Comparison of ENCODE assay signal across 17 cellular contexts in genomic region chr11:80595011-80595410, GRCh38.
DNase-seq lines count a peak whose midpoint lies in the region; ATAC-seq, FAIRE-seq and TF ChIP-seq lines count a peak whose summit lies in the region.
"Had no signal": no experiment of that assay in that cellular context is flagged by ENCODE, and none has a peak within 500 bp of the region (broad histone marks: within the 10 kb centered on the region; RNA-seq: fewer than 3 reads in every experiment).

No MANE protein-coding gene starts in this region.

- H3K4me1 ChIP-seq in left ventricle myocardium inferior, result no peaks in the 10 kb centered on the region
- H3K4me1 ChIP-seq: A549 had no signal

- H3K27me3 ChIP-seq in left ventricle myocardium inferior (ENCODE audit: low read depth), result no peaks in the 10 kb centered on the region
- H3K27me3 ChIP-seq: heart right ventricle had no signal

- DNase-seq in left cardiac atrium (no peak), left ventricle myocardium inferior (no peak), astrocyte of the hippocampus (ENCODE audit: low read depth, low spot score) (peak; percentile 74), iris pigment epithelial cell (ENCODE audit: low read depth) (peak; percentile 59), NK-92 (lab: John Stamatoyannopoulos, UW; ENCODE audit: unreplicated experiment) (no peak), GM12891 (ENCODE audit: insufficient read length, low spot score) (no peak), activated gamma-delta T cell treated with Interleukin-2 at 50 U/mL for 16 hours (no peak)
- DNase-seq: activated gamma-delta T cell; central memory CD4-positive, alpha-beta T cell; COR-L47; heart right ventricle; NCI-H2029 treated with DMSO at 0.1 percent for 48 hours; WERI-Rb-1 had no signal

- H3K27ac ChIP-seq in left ventricle myocardium inferior (replicated peaks), result no peak overlapping the region
- H3K27ac ChIP-seq: A549, heart right ventricle, HL-60, WERI-Rb-1 had no signal

- ATAC-seq in left cardiac atrium (peak; percentile 50 to 95), GM21528 (IDR thresholded peaks at IDR 0.05; ENCODE audit: low FRiP score, unreplicated experiment) (no peak)
- ATAC-seq: A549 had no signal

- FAIRE-seq in GM12891 (lab: Jason Lieb, UNC), result no peak
- FAIRE-seq: A549, endometrium had no signal

- no peak overlapping the region for H3K4me3 ChIP-seq in left ventricle myocardium inferior
- H3K4me3 ChIP-seq: A549, heart right ventricle had no signal

- no peak for TF ChIP-seq CTCF in left ventricle myocardium inferior (IDR thresholded peaks at IDR 0.05; ENCODE audit: borderline replicate concordance)

- H3K9me3 ChIP-seq in left ventricle myocardium inferior (replicated peaks), result peaks cover 4% of the 10 kb centered on the region
- H3K9me3 ChIP-seq: A549 had no signal

- intact Hi-C loops in left cardiac atrium (cut with DNase I) (no loop called here), left ventricle myocardium inferior (cut with micrococcal nuclease) (no loop called here)

- TF ChIP-seq POLR2A in GM12891 (IDR thresholded peaks at IDR 0.05; ENCODE audit: low read depth, low read length), result no peak

- no peaks in the 10 kb centered on the region for H3K36me3 ChIP-seq in left ventricle myocardium inferior
- H3K36me3 ChIP-seq: heart right ventricle, WERI-Rb-1 had no signal

TF ChIP-seq in GM12891, 5 proteins besides CTCF, POLR2A, EP300 and RAD21:
- no peak for TF ChIP-seq PAX5 (IDR thresholded peaks at IDR 0.05; ENCODE audit: insufficient read depth, low read length, severe bottlenecking)
- TF ChIP-seq POLR2AphosphoS5 (IDR thresholded peaks at IDR 0.05; ENCODE audit: low read depth, low read length), result no peak
- no peak for TF ChIP-seq POU2F2 (IDR thresholded peaks at IDR 0.05; ENCODE audit: low read depth, low read length)
- TF ChIP-seq TAF1 (IDR thresholded peaks at IDR 0.05; ENCODE audit: low read depth, low read length), result no peak
- TF ChIP-seq SPI1 (IDR thresholded peaks at IDR 0.05; ENCODE audit: low read depth, low read length), result no peak
TF ChIP-seq in GM12891: peak in this region for 0.

Comparison
In these comparisons a context has a peak if more than half of its experiments do, and no peak if none do; other contexts are left out.
1. DNase-seq: peak in astrocyte of the hippocampus (single experiment) and iris pigment epithelial cell (single experiment); none in left cardiac atrium (single experiment), left ventricle myocardium inferior (single experiment), NK-92 (single experiment), GM12891 (single experiment) and activated gamma-delta T cell treated with Interleukin-2 at 50 U/mL for 16 hours (single experiment).